In genomic region chr5:141637693-141638419, GRCh38 we compare ENCODE assay signal across 1 cellular context.
TF ChIP-seq lines count a peak whose summit lies in the region.

No MANE protein-coding gene starts in this region.

TF ChIP-seq in HepG2, 621 proteins besides CTCF, POLR2A, EP300 and RAD21 (continued from another document and continues in another):
- no peak for TF ChIP-seq HNF1A (IDR thresholded peaks at IDR 0.05; ENCODE audit: low read depth)
- no peak for TF ChIP-seq HNF1A (CRISPR knock-in tag; IDR thresholded peaks at IDR 0.05; ENCODE audit: borderline replicate concordance)
- TF ChIP-seq ZNF143 (CRISPR knock-in tag; IDR thresholded peaks at IDR 0.05) = no peak
- TF ChIP-seq ZBTB4 (CRISPR knock-in tag; IDR thresholded peaks at IDR 0.05; ENCODE audit: borderline replicate concordance) = peak; percentile 57; the same call in 1 of the 2 replicates
- no peak for TF ChIP-seq ZNF713 (CRISPR knock-in tag; IDR thresholded peaks at IDR 0.05)
- no peak for TF ChIP-seq ETS1 (CRISPR knock-in tag; IDR thresholded peaks at IDR 0.05)
- 0 out of 2 replicates have a peak, but pooled peaks have one; percentile 28 for TF ChIP-seq CENPT (CRISPR knock-in tag; IDR thresholded peaks at IDR 0.05; ENCODE audit: low read depth)
- TF ChIP-seq GPBP1L1 (CRISPR knock-in tag; IDR thresholded peaks at IDR 0.05) = no peak
- TF ChIP-seq CREM (IDR thresholded peaks at IDR 0.05) = no peak
- no peak for TF ChIP-seq CREM (CRISPR knock-in tag; IDR thresholded peaks at IDR 0.05)
- TF ChIP-seq ZBTB2 (CRISPR knock-in tag; IDR thresholded peaks at IDR 0.05; ENCODE audit: low read depth) = no peak
- no peak for TF ChIP-seq KLF13 (CRISPR knock-in tag; IDR thresholded peaks at IDR 0.05)
- no peak for TF ChIP-seq CSRNP2 (CRISPR knock-in tag; conservative IDR thresholded peaks at IDR 0.05; ENCODE audit: low read depth)
- TF ChIP-seq ZNF282 (IDR thresholded peaks at IDR 0.05; ENCODE audit: partially characterized antibody) = no peak
- TF ChIP-seq HMGXB3 (CRISPR knock-in tag; IDR thresholded peaks at IDR 0.05; ENCODE audit: borderline replicate concordance) = peak; percentile 13; the same call in 1 of the 2 replicates
- TF ChIP-seq ZSCAN25 (CRISPR knock-in tag; IDR thresholded peaks at IDR 0.05) = no peak
- TF ChIP-seq DRAP1 (CRISPR knock-in tag; IDR thresholded peaks at IDR 0.05) = no peak
- TF ChIP-seq SIN3A (IDR thresholded peaks at IDR 0.05; ENCODE audit: borderline replicate concordance, low read depth, low read length) = peak; percentile 66; the same call in 1 of the 2 replicates
- no peak for TF ChIP-seq E2F1 (CRISPR knock-in tag; IDR thresholded peaks at IDR 0.05)
- TF ChIP-seq FOXO1 (CRISPR knock-in tag; IDR thresholded peaks at IDR 0.05) = no peak
- TF ChIP-seq GLI4 (CRISPR knock-in tag; IDR thresholded peaks at IDR 0.05; ENCODE audit: borderline replicate concordance) = no peak
- TF ChIP-seq MZF1 (CRISPR knock-in tag; IDR thresholded peaks at IDR 0.05; ENCODE audit: borderline replicate concordance) = no peak
- no peak for TF ChIP-seq ZBTB3 (CRISPR knock-in tag; IDR thresholded peaks at IDR 0.05; ENCODE audit: borderline replicate concordance, low read depth)
- TF ChIP-seq RFX1 (IDR thresholded peaks at IDR 0.05) = no peak
- TF ChIP-seq ETV5 (CRISPR knock-in tag; IDR thresholded peaks at IDR 0.05; ENCODE audit: borderline replicate concordance) = no peak
- TF ChIP-seq ZNF841 (CRISPR knock-in tag; IDR thresholded peaks at IDR 0.05; ENCODE audit: borderline replicate concordance) = no peak
- no peak for TF ChIP-seq HHEX (CRISPR knock-in tag; IDR thresholded peaks at IDR 0.05)
- no peak for TF ChIP-seq SRY (CRISPR knock-in tag; IDR thresholded peaks at IDR 0.05)
- TF ChIP-seq PAF1 (CRISPR knock-in tag; IDR thresholded peaks at IDR 0.05) = no peak
- no peak for TF ChIP-seq YY1 (IDR thresholded peaks at IDR 0.05; ENCODE audit: insufficient read depth, insufficient replicate concordance, low read depth, low read length)
- TF ChIP-seq ZFAT (CRISPR knock-in tag; conservative IDR thresholded peaks at IDR 0.05) = no peak
- TF ChIP-seq TSC22D2 (CRISPR knock-in tag; IDR thresholded peaks at IDR 0.05; ENCODE audit: borderline replicate concordance) = no peak
- no peak for TF ChIP-seq FOSL1 (CRISPR knock-in tag; IDR thresholded peaks at IDR 0.05; ENCODE audit: borderline replicate concordance)
- TF ChIP-seq ZNF451 (CRISPR knock-in tag; IDR thresholded peaks at IDR 0.05) = no peak
- no peak for TF ChIP-seq GFI1 (CRISPR knock-in tag; IDR thresholded peaks at IDR 0.05; ENCODE audit: borderline replicate concordance)
- no peak for TF ChIP-seq POLR2G (IDR thresholded peaks at IDR 0.05; ENCODE audit: low read depth, low read length)
- TF ChIP-seq RARG (CRISPR knock-in tag; IDR thresholded peaks at IDR 0.05; ENCODE audit: low read depth) = no peak
- no peak for TF ChIP-seq ZNF691 (CRISPR knock-in tag; IDR thresholded peaks at IDR 0.05; ENCODE audit: borderline replicate concordance, low read depth)
- TF ChIP-seq MLLT10 (CRISPR knock-in tag; IDR thresholded peaks at IDR 0.05) = no peak
- no peak for TF ChIP-seq ZNF264 (CRISPR knock-in tag; IDR thresholded peaks at IDR 0.05)
- no peak for TF ChIP-seq ZNF576 (CRISPR knock-in tag; IDR thresholded peaks at IDR 0.05)
